ENCODE assay signal across 11 cellular contexts in genomic region chr22:40397436-40397835, GRCh38. TPM values are rescaled to one million over a fixed set of nuclear protein-coding genes. Genes with fewer than 3 reads are reported as not detected.
A peak's percentile ranks its signal among the peaks of the same experiment; 100 is the strongest.
DNase-seq lines count a peak whose midpoint lies in the region; ATAC-seq and TF ChIP-seq lines count a peak whose summit lies in the region.
"Had no signal": no experiment of that assay in that cellular context is flagged by ENCODE, and none has a peak within 500 bp of the region (broad histone marks: within the 10 kb centered on the region; RNA-seq: fewer than 3 reads in every experiment).

No MANE protein-coding gene starts in this region.

- POLR2A ChIA-PET in activated CD4-positive, alpha-beta memory T cell treated with anti-CD3 and anti-CD28 coated beads for 36 hours (lab: Charles Lee), result no interaction called here

- no peak for TF ChIP-seq CTCF in Peyer's patch (IDR thresholded peaks at IDR 0.05)

- no peak overlapping the region for H3K4me3 ChIP-seq in Peyer's patch
- H3K4me3 ChIP-seq: SJCRH30 had no signal

- no peaks in the 10 kb centered on the region for H3K27me3 Mint-ChIP-seq in activated CD4-positive, alpha-beta T cell treated with anti-CD3 and anti-CD28 coated beads, Interleukin-2, amount 10 ng/mL, durations not matched to agents 24 days and 14 days
- H3K27me3 Mint-ChIP-seq in activated CD4-positive, alpha-beta memory T cell treated with anti-CD3 and anti-CD28 coated beads for 36 hours, result no peaks in the 10 kb centered on the region
- peaks cover 2 to 13% (median 9%) of the 10 kb centered on the region in 3 donors for H3K27me3 Mint-ChIP-seq in immature natural killer cell (ENCODE audit: low read depth in 3 of 3)

- no peak for ATAC-seq in stimulated activated effector memory CD8-positive, alpha-beta T cell treated with anti-CD3 and anti-CD28 coated beads, Interleukin-12 subunit alpha, Interleukin-12 subunit beta, amount 100 ng/mL, for 72 hours

- intact Hi-C loops in activated CD4-positive, alpha-beta T cell treated with anti-CD3 and anti-CD28 coated beads, Interleukin-2, amount 10 ng/mL, durations not matched to agents 24 days and 14 days (cut with micrococcal nuclease), result no loop called here
- intact Hi-C loops in activated CD4-positive, alpha-beta memory T cell treated with anti-CD3 and anti-CD28 coated beads for 36 hours (cut with micrococcal nuclease), result no loop called here

- no peak for DNase-seq in activated CD4-positive, alpha-beta T cell treated with anti-CD3 and anti-CD28 coated beads, Interleukin-2, amount 10 ng/mL, durations not matched to agents 24 days and 14 days
- no peak for DNase-seq in activated CD4-positive, alpha-beta T cell treated with anti-CD3 and anti-CD28 coated beads for 1 hour
- no peak for DNase-seq in activated CD4-positive, alpha-beta memory T cell treated with anti-CD3 and anti-CD28 coated beads for 36 hours
- no peak for DNase-seq in immature natural killer cell
- no peak for DNase-seq in stimulated activated effector memory CD8-positive, alpha-beta T cell treated with anti-CD3 and anti-CD28 coated beads, Interleukin-12 subunit alpha, Interleukin-12 subunit beta, amount 100 ng/mL, for 72 hours (ENCODE audit: low spot score in 2 of 2)
- DNase-seq in NCI-H510A (lab: John Stamatoyannopoulos, UW), result no peak
- no peak for DNase-seq in AG08395 (ENCODE audit: low spot score)
- no peak for DNase-seq in Peyer's patch
- DNase-seq: NCI-H187 treated with DMSO at 0.1 percent for 48 hours; stimulated activated CD4-positive, alpha-beta T cell treated with anti-CD3 and anti-CD28 coated beads, Interleukin-2, amount 100 ng/mL, for 24 hours had no signal

- peak overlapping the region in 2 of 4 donors; percentile 14 to 61 for H3K27ac ChIP-seq in Peyer's patch
- H3K27ac ChIP-seq: SJCRH30 had no signal

- peaks cover 0 to 16% (median 0%) of the 10 kb centered on the region in 3 donors for H3K36me3 ChIP-seq in Peyer's patch

- H3K4me1 Mint-ChIP-seq in activated CD4-positive, alpha-beta T cell treated with anti-CD3 and anti-CD28 coated beads, Interleukin-2, amount 10 ng/mL, durations not matched to agents 24 days and 14 days, result peaks cover 40% of the 10 kb centered on the region
- peaks cover 48% of the 10 kb centered on the region for H3K4me1 Mint-ChIP-seq in activated CD4-positive, alpha-beta memory T cell treated with anti-CD3 and anti-CD28 coated beads for 36 hours (ENCODE audit: low read depth)
- peaks cover 55 to 70% of the 10 kb centered on the region in 2 donors for H3K4me1 Mint-ChIP-seq in immature natural killer cell
- peaks cover 63% of the 10 kb centered on the region for H3K4me1 Mint-ChIP-seq in stimulated activated effector memory CD8-positive, alpha-beta T cell treated with anti-CD3 and anti-CD28 coated beads, Interleukin-12 subunit alpha, Interleukin-12 subunit beta, amount 100 ng/mL, for 72 hours

- CTCF ChIA-PET in activated CD4-positive, alpha-beta memory T cell treated with anti-CD3 and anti-CD28 coated beads for 36 hours (lab: Charles Lee), result no interaction called here

- H3K4me3 Mint-ChIP-seq in activated CD4-positive, alpha-beta T cell treated with anti-CD3 and anti-CD28 coated beads, Interleukin-2, amount 10 ng/mL, durations not matched to agents 24 days and 14 days, result no peak overlapping the region
- no peak overlapping the region for H3K4me3 Mint-ChIP-seq in activated CD4-positive, alpha-beta memory T cell treated with anti-CD3 and anti-CD28 coated beads for 36 hours
- H3K4me3 Mint-ChIP-seq in immature natural killer cell, result no peak overlapping the region
- H3K4me3 Mint-ChIP-seq in stimulated activated effector memory CD8-positive, alpha-beta T cell treated with anti-CD3 and anti-CD28 coated beads, Interleukin-12 subunit alpha, Interleukin-12 subunit beta, amount 100 ng/mL, for 72 hours, result no peak overlapping the region

- no peaks in the 10 kb centered on the region for H3K27me3 ChIP-seq in Peyer's patch
- H3K27me3 ChIP-seq: SJCRH30 had no signal

- no peak for TF ChIP-seq POLR2A in Peyer's patch (IDR thresholded peaks at IDR 0.05)

- peaks cover 32% of the 10 kb centered on the region for H3K36me3 Mint-ChIP-seq in activated CD4-positive, alpha-beta T cell treated with anti-CD3 and anti-CD28 coated beads, Interleukin-2, amount 10 ng/mL, durations not matched to agents 24 days and 14 days (ENCODE audit: low read depth)
- peaks cover 12% of the 10 kb centered on the region for H3K36me3 Mint-ChIP-seq in activated CD4-positive, alpha-beta memory T cell treated with anti-CD3 and anti-CD28 coated beads for 36 hours
- peaks cover 0 to 12% (median 5%) of the 10 kb centered on the region in 3 donors for H3K36me3 Mint-ChIP-seq in immature natural killer cell
- H3K36me3 Mint-ChIP-seq in stimulated activated effector memory CD8-positive, alpha-beta T cell treated with anti-CD3 and anti-CD28 coated beads, Interleukin-12 subunit alpha, Interleukin-12 subunit beta, amount 100 ng/mL, for 72 hours, result peaks cover 30% of the 10 kb centered on the region

- H3K4me1 ChIP-seq in Peyer's patch, result peaks cover 0 to 7% (median 3%) of the 10 kb centered on the region in 4 donors
- H3K4me1 ChIP-seq: SJCRH30 had no signal

- no peaks in the 10 kb centered on the region for H3K9me3 Mint-ChIP-seq in activated CD4-positive, alpha-beta T cell treated with anti-CD3 and anti-CD28 coated beads, Interleukin-2, amount 10 ng/mL, durations not matched to agents 24 days and 14 days
- no peaks in the 10 kb centered on the region for H3K9me3 Mint-ChIP-seq in activated CD4-positive, alpha-beta memory T cell treated with anti-CD3 and anti-CD28 coated beads for 36 hours
- no peaks in the 10 kb centered on the region for H3K9me3 Mint-ChIP-seq in immature natural killer cell
- no peaks in the 10 kb centered on the region for H3K9me3 Mint-ChIP-seq in stimulated activated effector memory CD8-positive, alpha-beta T cell treated with anti-CD3 and anti-CD28 coated beads, Interleukin-12 subunit alpha, Interleukin-12 subunit beta, amount 100 ng/mL, for 72 hours

- H3K27ac Mint-ChIP-seq in activated CD4-positive, alpha-beta T cell treated with anti-CD3 and anti-CD28 coated beads, Interleukin-2, amount 10 ng/mL, durations not matched to agents 24 days and 14 days, result peak overlapping the region; percentile 26
- peak overlapping the region; percentile 26 for H3K27ac Mint-ChIP-seq in activated CD4-positive, alpha-beta memory T cell treated with anti-CD3 and anti-CD28 coated beads for 36 hours
- peak overlapping the region in 4 of 6 donors; percentile 18 to 65 (median 42) for H3K27ac Mint-ChIP-seq in immature natural killer cell
- H3K27ac Mint-ChIP-seq in stimulated activated effector memory CD8-positive, alpha-beta T cell treated with anti-CD3 and anti-CD28 coated beads, Interleukin-12 subunit alpha, Interleukin-12 subunit beta, amount 100 ng/mL, for 72 hours, result peak overlapping the region; percentile 69

- H3K9me3 ChIP-seq in Peyer's patch, result no peaks in the 10 kb centered on the region
- H3K9me3 ChIP-seq: SJCRH30 had no signal

RNA-seq across cellular contexts. Expression of gene SGSM3, which starts 27.0 kb away (rescaled TPM):
- 38.0 and 45.5 TPM in 2 replicates for total RNA-seq in activated CD4-positive, alpha-beta T cell treated with anti-CD3 and anti-CD28 coated beads, Interleukin-2, amount 10 ng/mL, durations not matched to agents 24 days and 14 days
- 10 to 100 TPM; 53.2 to 55.4 TPM for total RNA-seq in activated CD4-positive, alpha-beta memory T cell treated with anti-CD3 and anti-CD28 coated beads for 36 hours
- polyA plus RNA-seq in immature natural killer cell, result 10 to 100 TPM; 51.7 to 67.5 (median 59.5) TPM
- 100 to 1,000 TPM in 3 of 4 donors, 10 to 100 TPM in 1; 82.0 to 268 (median 159) TPM for total RNA-seq in Peyer's patch

RNA-seq across cellular contexts. Expression of gene ADSL, which starts 51.1 kb away (rescaled TPM):
- total RNA-seq in activated CD4-positive, alpha-beta T cell treated with anti-CD3 and anti-CD28 coated beads, Interleukin-2, amount 10 ng/mL, durations not matched to agents 24 days and 14 days, result 172 and 173 TPM in 2 replicates
- total RNA-seq in activated CD4-positive, alpha-beta memory T cell treated with anti-CD3 and anti-CD28 coated beads for 36 hours, result 100 to 1,000 TPM; 143 to 146 TPM
- 10 to 100 TPM; 57.5 to 59.7 (median 59.3) TPM for polyA plus RNA-seq in immature natural killer cell
- total RNA-seq in Peyer's patch, result 100 to 1,000 TPM in 1 of 4 donors, 10 to 100 TPM in 3; 32.2 to 163 (median 37.4) TPM
